13 cellular contexts compared by ENCODE assay signal in genomic region chr3:30672959-30673358, GRCh38.
DNase-seq lines count a peak whose midpoint lies in the region; ATAC-seq and TF ChIP-seq lines count a peak whose summit lies in the region.
"Had no signal": no experiment of that assay in that cellular context is flagged by ENCODE, and none has a peak within 500 bp of the region (broad histone marks: within the 10 kb centered on the region; RNA-seq: fewer than 3 reads in every experiment).

No MANE protein-coding gene starts in this region.

- TF ChIP-seq POLR2A in spleen (IDR thresholded peaks at IDR 0.05): no peak

- H3K27ac Mint-ChIP-seq in T-helper 1 cell treated with Interleukin-12 subunit alpha and Interleukin-12 subunit beta and Interleukin-4 antibody, amounts not matched to agents 30 μg/mL and 1 μg/mL, for 36 hours: peak overlapping the region; percentile 39
- peak overlapping the region; percentile 85 to 89 for H3K27ac Mint-ChIP-seq in activated naive CD4-positive, alpha-beta T cell treated with anti-CD3 and anti-CD28 coated beads, Interleukin-2, amount 50 U/mL, for 72 hours

- peaks cover 0 to 100% (median 80%) of the 10 kb centered on the region in 6 donors for H3K36me3 ChIP-seq in spleen
- H3K36me3 ChIP-seq: ovary had no signal

- peak overlapping the region; percentile 73 for H3K4me3 Mint-ChIP-seq in T-helper 1 cell treated with Interleukin-12 subunit alpha and Interleukin-12 subunit beta and Interleukin-4 antibody, amounts not matched to agents 30 μg/mL and 1 μg/mL, for 36 hours

- intact Hi-C loops in right cardiac atrium (cut with DNase I): no loop called here
- intact Hi-C loops in spleen (cut with DNase I; ENCODE audit: low total_unique reads): no loop called here

- WGBS in right cardiac atrium: 67% methylated on average over 4 of the region's 4 CpGs
- 86 to 96% (median 93%) methylated on average over 4 of the region's 4 CpGs for WGBS in spleen, 5 donors

- peaks cover 84% of the 10 kb centered on the region for H3K4me1 Mint-ChIP-seq in T-helper 1 cell treated with Interleukin-12 subunit alpha and Interleukin-12 subunit beta and Interleukin-4 antibody, amounts not matched to agents 30 μg/mL and 1 μg/mL, for 36 hours (ENCODE audit: low read depth)

- no peak for ATAC-seq in activated naive CD4-positive, alpha-beta T cell treated with anti-CD3 and anti-CD28 coated beads, Interleukin-2, amount 50 U/mL, for 72 hours
- peak; percentile 72 to 82 for ATAC-seq in right cardiac atrium

- DNase-seq in T-helper 1 cell: no peak
- no peak for DNase-seq in activated naive CD4-positive, alpha-beta T cell treated with anti-CD3 and anti-CD28 coated beads, Interleukin-2, amount 50 U/mL, for 72 hours (ENCODE audit: low spot score in 2 of 2)
- peak in 2 of 3 donors; percentile 33 to 78 for DNase-seq in right cardiac atrium
- DNase-seq in spleen: no peak
- DNase-seq in SIG-M5 treated with dmso at 0.1 percent for 504 hours (lab: John Stamatoyannopoulos, UW; ENCODE audit: unreplicated experiment): no peak
- DNase-seq in H4 (ENCODE audit: low spot score): no peak
- DNase-seq in NCI-H524 treated with DMSO at 0.1 percent for 48 hours (lab: John Stamatoyannopoulos, UW): no peak
- DNase-seq: effector CD4-positive, alpha-beta T cell; NCI-H1694 treated with DMSO at 0.1 percent for 48 hours; PC-9 had no signal

- H3K4me3 ChIP-seq in right cardiac atrium (ENCODE audit: low read length) (no peak overlapping the region), spleen (no peak overlapping the region)
- H3K4me3 ChIP-seq: ovary, PC-9, tibial nerve had no signal

- H3K9me3 Mint-ChIP-seq in T-helper 1 cell treated with Interleukin-12 subunit alpha and Interleukin-12 subunit beta and Interleukin-4 antibody, amounts not matched to agents 30 μg/mL and 1 μg/mL, for 36 hours: peaks cover 8% of the 10 kb centered on the region
- H3K9me3 Mint-ChIP-seq in activated naive CD4-positive, alpha-beta T cell treated with anti-CD3 and anti-CD28 coated beads, Interleukin-2, amount 50 U/mL, for 72 hours: peaks cover 4% of the 10 kb centered on the region in 2 donors

- H3K27me3 ChIP-seq in right cardiac atrium (ENCODE audit: control insufficient read depth, insufficient read depth) (no peaks in the 10 kb centered on the region), spleen (replicated peaks in 1 of 7) (no peaks in the 10 kb centered on the region)
- H3K27me3 ChIP-seq: ovary, tibial nerve had no signal

- H3K9me3 ChIP-seq in right cardiac atrium (ENCODE audit: control insufficient read depth, low read length) (no peaks in the 10 kb centered on the region), spleen (no peaks in the 10 kb centered on the region)
- H3K9me3 ChIP-seq: ovary, tibial nerve had no signal

- H3K4me1 ChIP-seq in right cardiac atrium (ENCODE audit: control insufficient read depth, insufficient read depth, low read length) (peaks cover 11% of the 10 kb centered on the region), spleen (peaks cover 19 to 99% (median 63%) of the 10 kb centered on the region in 6 donors)

- TF ChIP-seq CTCF in spleen (IDR thresholded peaks at IDR 0.05 in 8 of 11, conservative IDR thresholded peaks at IDR 0.05 in 3 of 11): no peak

- no peaks in the 10 kb centered on the region for H3K27me3 Mint-ChIP-seq in T-helper 1 cell treated with Interleukin-12 subunit alpha and Interleukin-12 subunit beta and Interleukin-4 antibody, amounts not matched to agents 30 μg/mL and 1 μg/mL, for 36 hours (ENCODE audit: low read depth)

- H3K27ac ChIP-seq in right cardiac atrium (ENCODE audit: low read length): peak overlapping the region; percentile 36
- peak overlapping the region in 5 of 8 donors; percentile 18 to 80 (median 77) for H3K27ac ChIP-seq in spleen
- H3K27ac ChIP-seq: ovary, PC-9 had no signal

- H3K36me3 Mint-ChIP-seq in T-helper 1 cell treated with Interleukin-12 subunit alpha and Interleukin-12 subunit beta and Interleukin-4 antibody, amounts not matched to agents 30 μg/mL and 1 μg/mL, for 36 hours (ENCODE audit: low read depth): peaks cover 90% of the 10 kb centered on the region
- H3K36me3 Mint-ChIP-seq in activated naive CD4-positive, alpha-beta T cell treated with anti-CD3 and anti-CD28 coated beads, Interleukin-2, amount 50 U/mL, for 72 hours: peaks cover 81 to 100% of the 10 kb centered on the region in 2 donors

Comparison
In these comparisons a context has a peak if more than half of its experiments do, and no peak if none do; other contexts are left out.
1. DNase-seq: peak in right cardiac atrium (2 of 3); none in T-helper 1 cell (0 of 5), activated naive CD4-positive, alpha-beta T cell treated with anti-CD3 and anti-CD28 coated beads, Interleukin-2, amount 50 U/mL, for 72 hours (0 of 2), spleen (single experiment), SIG-M5 treated with dmso at 0.1 percent for 504 hours (single experiment), H4 (single experiment) and NCI-H524 treated with DMSO at 0.1 percent for 48 hours (single experiment).
2. ATAC-seq: peak in right cardiac atrium (2 of 2); none in activated naive CD4-positive, alpha-beta T cell treated with anti-CD3 and anti-CD28 coated beads, Interleukin-2, amount 50 U/mL, for 72 hours (0 of 2).